ENCODE assay signal across 2 cellular contexts in the genomic region with DNA sequence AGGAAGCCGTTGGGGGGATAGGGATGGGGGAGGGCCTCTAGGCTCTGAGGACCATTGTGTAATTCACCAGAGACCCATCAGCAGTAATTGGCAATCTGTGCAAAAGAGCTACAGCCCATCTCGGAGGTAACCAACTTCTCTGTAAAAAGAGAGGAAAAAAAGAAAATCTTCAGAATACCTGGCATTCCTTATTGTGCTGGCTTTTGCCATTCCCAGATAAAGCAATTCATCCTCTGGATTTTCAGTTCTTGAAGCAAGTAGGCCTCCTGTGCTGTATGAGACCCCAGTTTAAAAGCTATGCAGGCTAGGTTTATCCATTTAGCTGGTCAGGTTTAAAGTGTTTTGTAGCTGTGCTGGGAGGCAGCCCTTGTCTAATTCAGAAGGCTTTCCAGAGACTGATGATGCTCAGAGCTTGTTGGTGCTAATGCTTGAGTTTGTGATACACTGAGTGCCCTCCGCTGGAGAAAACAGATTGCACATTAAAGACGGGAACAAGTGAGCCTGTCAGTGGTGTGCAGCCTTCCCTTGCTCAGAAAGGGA.
TF ChIP-seq lines count a peak whose summit lies in the region.

A gene (minus strand): TSS at position 446 of the 540 bp plus-strand sequence.

TF ChIP-seq in GM23338, 12 proteins besides CTCF, POLR2A, EP300 and RAD21:
- no peak for TF ChIP-seq EZH2phosphoT487 (IDR thresholded peaks at IDR 0.05; ENCODE audit: unreplicated experiment)
- TF ChIP-seq NANOG (IDR thresholded peaks at IDR 0.05; ENCODE audit: borderline replicate concordance): 0 out of 2 replicates have a peak, but pooled peaks have one; percentile 14

TF ChIP-seq in H1, 55 proteins besides CTCF, POLR2A, EP300 and RAD21:
- TF ChIP-seq, protein P1, sequence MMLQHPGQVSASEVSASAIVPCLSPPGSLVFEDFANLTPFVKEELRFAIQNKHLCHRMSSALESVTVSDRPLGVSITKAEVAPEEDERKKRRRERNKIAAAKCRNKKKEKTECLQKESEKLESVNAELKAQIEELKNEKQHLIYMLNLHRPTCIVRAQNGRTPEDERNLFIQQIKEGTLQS (IDR thresholded peaks at IDR 0.05; ENCODE audit: insufficient read depth, low read depth, low read length): no peak
- TF ChIP-seq TEAD4 (IDR thresholded peaks at IDR 0.05; ENCODE audit: low read depth, low read length) (peak; percentile 45; the same call in 1 of the 2 replicates), CEBPB (IDR thresholded peaks at IDR 0.05; ENCODE audit: low read depth, low read length) (0 out of 2 replicates have a peak, but pooled peaks have one; percentile 53), GABPA (IDR thresholded peaks at IDR 0.05; ENCODE audit: borderline replicate concordance, insufficient read depth, low read length) (no peak), YY1 (IDR thresholded peaks at IDR 0.05; ENCODE audit: low read depth, low read length) (no peak), SP1 (IDR thresholded peaks at IDR 0.05; ENCODE audit: low read depth, low read length) (no peak), CHD2 (IDR thresholded peaks at IDR 0.05; ENCODE audit: low read length) (no peak), JUND (IDR thresholded peaks at IDR 0.05; ENCODE audit: low read length) (no peak)
